Comparison of ENCODE assay signal across 18 cellular contexts in genomic region chr5:147426928-147427327, GRCh38.
DNase-seq lines count a peak whose midpoint lies in the region; ATAC-seq and TF ChIP-seq lines count a peak whose summit lies in the region.
"Had no signal": no experiment of that assay in that cellular context is flagged by ENCODE, and none has a peak within 500 bp of the region (broad histone marks: within the 10 kb centered on the region; RNA-seq: fewer than 3 reads in every experiment).

No MANE protein-coding gene starts in this region.

- intact Hi-C loops in gastrocnemius medialis (cut with DNase I; ENCODE audit: low total_unique reads): no loop called here

- 63 to 86% methylated on average over 1 of the region's 1 CpG for WGBS in lung, 2 donors

- no peak overlapping the region for H3K4me3 Mint-ChIP-seq in brain
- H3K4me3 Mint-ChIP-seq: CD4-positive, CD25-positive, alpha-beta regulatory T cell had no signal

- in situ Hi-C loops in gastrocnemius medialis (cut with MboI; ENCODE audit: low sequenced_read_pairs in 4 of 4): no loop called here

- no peak for TF ChIP-seq CTCF in brain (conservative IDR thresholded peaks at IDR 0.05)
- TF ChIP-seq CTCF in lung (IDR thresholded peaks at IDR 0.05; ENCODE audit: control extremely low read depth, extremely low read depth): no peak
- no peak for TF ChIP-seq CTCF in gastrocnemius medialis (IDR thresholded peaks at IDR 0.05 in 4 of 5, conservative IDR thresholded peaks at IDR 0.05 in 1 of 5)

- H3K27ac ChIP-seq in lung (ENCODE audit: low read depth in 1 of 2, low read length in 1 of 2) (no peak overlapping the region), gastrocnemius medialis (peak overlapping the region; percentile 59 to 82 (median 68))
- H3K27ac ChIP-seq: RWPE1 had no signal

- DNase-seq in lung (ENCODE audit: low spot score): no peak
- DNase-seq in gastrocnemius medialis: no peak
- DNase-seq: CD4-positive, CD25-positive, alpha-beta regulatory T cell; EL; GF-D8; KG1; NCI-H1092; NCI-H1436 treated with DMSO at 0.1 percent for 48 hours; NCI-H1930; NK-92 treated with Interleukin-12 subunit alpha and Interleukin-12 subunit beta, amount 100 ng/mL, for 24 hours; SHP77 treated with DMSO at 0.1 percent for 48 hours; SK-N-SH had no signal

- no peak for TF ChIP-seq POLR2A in gastrocnemius medialis (IDR thresholded peaks at IDR 0.05)

- H3K27me3 ChIP-seq in lung (ENCODE audit: control insufficient read depth, insufficient read depth) (no peaks in the 10 kb centered on the region), gastrocnemius medialis (no peaks in the 10 kb centered on the region)

- H3K4me1 ChIP-seq in lung (ENCODE audit: control insufficient read depth in 2 of 2, insufficient read depth in 2 of 2, low read length in 2 of 2) (peaks cover 2 to 6% of the 10 kb centered on the region in 2 donors), gastrocnemius medialis (peaks cover 41 to 52% of the 10 kb centered on the region in 2 donors)

- H3K9me3 ChIP-seq in lung (ENCODE audit: control insufficient read depth in 2 of 2, insufficient read depth in 1 of 2, low read length in 1 of 2) (no peaks in the 10 kb centered on the region), gastrocnemius medialis (no peaks in the 10 kb centered on the region)
- H3K9me3 ChIP-seq: SK-N-SH had no signal

- H3K36me3 ChIP-seq in lung (ENCODE audit: control insufficient read depth in 2 of 2, insufficient read depth in 2 of 2, low read length in 2 of 2) (peaks cover 0 to 2% of the 10 kb centered on the region in 2 donors), gastrocnemius medialis (peaks cover 0 to 12% of the 10 kb centered on the region in 2 donors)

- H3K4me3 ChIP-seq in lung: no peak overlapping the region
- no peak overlapping the region for H3K4me3 ChIP-seq in gastrocnemius medialis

- H3K27me3 Mint-ChIP-seq in brain: no peaks in the 10 kb centered on the region

- peaks cover 70% of the 10 kb centered on the region for H3K36me3 Mint-ChIP-seq in brain

- peak; percentile 5 for ATAC-seq in lung (ENCODE audit: insufficient read depth, low FRiP score)
- ATAC-seq in gastrocnemius medialis: peak; percentile 74 to 89
- ATAC-seq in HG02798 (IDR thresholded peaks at IDR 0.05; ENCODE audit: poor library complexity, unreplicated experiment): no peak
- ATAC-seq in GM21447 (IDR thresholded peaks at IDR 0.05; ENCODE audit: unreplicated experiment): no peak
- ATAC-seq in HG02970 (IDR thresholded peaks at IDR 0.05; ENCODE audit: low FRiP score, unreplicated experiment): no peak
- ATAC-seq in GM21360 (IDR thresholded peaks at IDR 0.05; ENCODE audit: unreplicated experiment): no peak

- H3K4me1 Mint-ChIP-seq in brain: peaks cover 68% of the 10 kb centered on the region
- H3K4me1 Mint-ChIP-seq: CD4-positive, CD25-positive, alpha-beta regulatory T cell had no signal

- peak overlapping the region in 3 of 5 experiments; percentile 37 to 93 (median 88) for H3K27ac Mint-ChIP-seq in brain
- H3K27ac Mint-ChIP-seq: CD4-positive, CD25-positive, alpha-beta regulatory T cell had no signal

- peaks cover 0 to 11% (median 10%) of the 10 kb centered on the region in 5 experiments for H3K9me3 Mint-ChIP-seq in brain

Comparison
In these comparisons a context has a peak if more than half of its experiments do, and no peak if none do; other contexts are left out.
1. ATAC-seq: peak in lung (single experiment) and gastrocnemius medialis (2 of 2); none in HG02798 (single experiment), GM21447 (single experiment), HG02970 (single experiment) and GM21360 (single experiment).
2. H3K27ac ChIP-seq: peak in gastrocnemius medialis (4 of 4); none in lung (0 of 2).